ENCODE assay signal across 8 cellular contexts in the genomic region with DNA sequence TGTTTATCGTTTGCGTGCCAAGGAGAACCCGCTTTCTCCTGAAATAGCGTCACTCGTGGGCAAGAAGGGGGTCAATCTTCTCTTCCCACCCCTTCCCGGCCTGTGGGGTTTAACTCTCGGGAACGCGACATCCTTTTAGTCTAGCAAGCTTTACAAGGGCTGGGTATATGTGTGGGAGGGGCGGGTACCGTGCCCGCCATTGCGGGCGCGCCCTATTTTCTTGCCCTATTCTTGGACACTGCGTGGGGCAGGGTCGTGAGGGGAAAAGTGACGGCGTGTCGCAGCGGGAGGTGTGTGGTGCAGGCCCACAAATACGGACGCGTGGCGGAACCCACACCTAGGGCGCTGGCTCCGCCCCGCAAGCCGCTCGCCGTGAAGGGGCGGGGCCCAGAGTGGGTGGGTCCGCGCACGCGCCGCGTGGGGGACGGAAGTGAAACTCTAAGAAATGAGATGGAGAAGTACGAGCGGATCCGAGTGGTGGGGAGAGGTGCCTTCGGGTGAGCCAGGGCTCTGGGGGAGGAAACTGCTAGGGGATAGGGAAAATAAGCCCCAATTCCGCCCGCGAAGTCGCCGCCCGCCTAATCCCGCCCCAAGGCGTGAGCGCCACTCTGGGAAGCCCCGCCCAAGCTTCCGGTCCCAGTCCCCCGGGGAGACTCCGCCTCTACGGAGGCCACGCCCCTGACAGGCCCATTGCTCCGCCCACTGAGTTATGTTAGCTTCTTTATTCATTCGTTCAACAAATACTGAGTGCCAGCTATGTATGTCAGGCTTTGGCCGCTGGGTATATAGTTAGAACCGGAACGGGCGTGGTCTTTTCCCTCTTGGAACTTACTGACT. TPM values are rescaled to one million over a fixed set of nuclear protein-coding genes. Genes with fewer than 3 reads are reported as not detected.
DNase-seq lines count a peak whose midpoint lies in the region; ATAC-seq and TF ChIP-seq lines count a peak whose summit lies in the region.

Gene NEK8, plus strand, starts transcription at position 425 of the 837 bp plus-strand sequence. Its CDS starts 26 bp downstream, at position 451.

- no peaks in the 10 kb centered on the region for H3K9me2 ChIP-seq in neural cell (ENCODE audit: insufficient read depth, low read length)

- TF ChIP-seq EP300 in neural cell (conservative IDR thresholded peaks at IDR 0.05; ENCODE audit: poor library complexity, severe bottlenecking), result peak; percentile 20

- no peaks in the 10 kb centered on the region for H4K20me1 ChIP-seq in neural cell (ENCODE audit: insufficient read depth)

- H3K79me2 ChIP-seq in neural cell (replicated peaks; ENCODE audit: insufficient read depth, low read length), result no peaks in the 10 kb centered on the region

- peak within 1 kb of the TSS; percentile 66 for H3K9ac ChIP-seq in neural cell (ENCODE audit: low read length)

- peak within 1 kb of the TSS; percentile 58 for H3K27ac ChIP-seq in neural cell (ENCODE audit: low read length)

- H3K4me2 ChIP-seq in neural cell (ENCODE audit: low read length), result peak within 1 kb of the TSS; percentile 94

- TF ChIP-seq CTCF in neural cell (IDR thresholded peaks at IDR 0.05; ENCODE audit: poor library complexity, severe bottlenecking), result no peak

- no peaks in the 10 kb centered on the region for H3F3A ChIP-seq in neural cell (ENCODE audit: insufficient read depth, low read length, poor library complexity, severe bottlenecking)

- DNase-seq in EL (peak; percentile 96), H4 (ENCODE audit: low spot score) (peak; percentile 88), MG63 (peak; percentile 97), SHP77 (lab: John Stamatoyannopoulos, UW) (peak; percentile 77 to 86), fibroblast of the conjunctiva (ENCODE audit: low read depth) (peak; percentile 88)
- peak; percentile 99 for DNase-seq in activated effector memory CD4-positive, alpha-beta T cell treated with anti-CD3 and anti-CD28 coated beads, Interleukin-2, amount 50 U/mL, for 16 hours
- DNase-seq in stimulated activated naive CD8-positive, alpha-beta T cell treated with anti-CD3 and anti-CD28 coated beads, Interleukin-15, Interleukin-2, amounts not matched to agents 100 U/mL and 50 U/mL, for 24 hours, result peak; percentile 99

- H3K4me3 ChIP-seq in MG63 (peak within 1 kb of the TSS; percentile 69), neural cell (ENCODE audit: low read length) (peak within 1 kb of the TSS; percentile 93)

- H2AFZ ChIP-seq in neural cell (ENCODE audit: low read depth, low read length), result peak within 1 kb of the TSS; percentile 95

- no peaks in the 10 kb centered on the region for H3K27me3 ChIP-seq in MG63
- H3K27me3 ChIP-seq in neural cell (ENCODE audit: insufficient read depth, low read depth, low read length), result peaks cover 4% of the 10 kb centered on the region

- H3K9me3 ChIP-seq in MG63 (no peaks in the 10 kb centered on the region), neural cell (ENCODE audit: low read length) (no peaks in the 10 kb centered on the region)

- TF ChIP-seq RAD21 in neural cell (conservative IDR thresholded peaks at IDR 0.05), result no peak

- H3K36me3 ChIP-seq in MG63, result peaks cover 18% of the 10 kb centered on the region
- no peaks in the 10 kb centered on the region for H3K36me3 ChIP-seq in neural cell (ENCODE audit: insufficient read depth, low read length)

- peak; percentile 26 for ATAC-seq in stimulated activated naive CD8-positive, alpha-beta T cell treated with anti-CD3 and anti-CD28 coated beads, Interleukin-15, Interleukin-2, amounts not matched to agents 100 U/mL and 50 U/mL, for 24 hours

TF ChIP-seq in neural cell, 6 proteins besides CTCF, POLR2A, EP300 and RAD21:
- TF ChIP-seq TAF1 (IDR thresholded peaks at IDR 0.05; ENCODE audit: low read depth) (no peak), POLR2AphosphoS5 (IDR thresholded peaks at IDR 0.05) (peak; percentile 70), SMC3 (conservative IDR thresholded peaks at IDR 0.05; ENCODE audit: poor library complexity) (no peak), EZH2 (IDR thresholded peaks at IDR 0.05; ENCODE audit: borderline replicate concordance, insufficient read depth, low read length, poor library complexity, severe bottlenecking) (no peak), REST (IDR thresholded peaks at IDR 0.05; ENCODE audit: borderline replicate concordance) (no peak), MXI1 (conservative IDR thresholded peaks at IDR 0.05; ENCODE audit: poor library complexity, severe bottlenecking) (peak; percentile 86)

RNA-seq across cellular contexts. Expression of gene NEK8, which starts in this region (rescaled TPM):
- total RNA-seq in H4 (2014; rRNA removed; shearing (Covaris generic)), result 1.4 and 3.1 TPM in 2 replicates
- 0.69 and 4.0 TPM in 2 replicates for total RNA-seq in MG63 (2014; rRNA removed; shearing (Covaris generic); ENCODE audit: low replicate concordance)
- polyA plus RNA-seq in neural cell, result 1.5 and 2.0 TPM in 2 replicates
- 0.24 and 0.93 TPM in 2 replicates for polyA minus RNA-seq in neural cell

Comparison
In these comparisons a context has a peak if more than half of its experiments do, and no peak if none do; other contexts are left out.
1. Peak in every context shown above with its lines: DNase-seq, ATAC-seq, H3K4me3 ChIP-seq and H3K27ac ChIP-seq.